16 cellular contexts compared by ENCODE assay signal in genomic region chr16:11080999-11081630, GRCh38.
DNase-seq lines count a peak whose midpoint lies in the region; ATAC-seq and TF ChIP-seq lines count a peak whose summit lies in the region.
"Had no signal": no experiment of that assay in that cellular context is flagged by ENCODE, and none has a peak within 500 bp of the region (broad histone marks: within the 10 kb centered on the region; RNA-seq: fewer than 3 reads in every experiment).

No MANE protein-coding gene starts in this region.

- DNase-seq in activated T-cell treated with anti-CD3 and anti-CD28 coated beads, Interleukin-2, amount 50 U/mL, for 72 hours, result no peak
- DNase-seq in activated T-cell treated with anti-CD3 and anti-CD28 coated beads, Interleukin-2, amount 50 U/mL, for 1 hour, result no peak
- no peak for DNase-seq in memory B cell (ENCODE audit: low spot score in 2 of 2)
- no peak for DNase-seq in NCI-H2196 treated with DMSO at 0.1 percent for 48 hours (lab: John Stamatoyannopoulos, UW; ENCODE audit: unreplicated experiment)
- DNase-seq in ascending aorta (ENCODE audit: low spot score in 2 of 2), result no peak
- DNase-seq in SW 1271 (lab: John Stamatoyannopoulos, UW), result no peak
- DNase-seq: adrenal gland, GDM1, KBM-7, left lung, NCI-H1048 had no signal

- no peaks in the 10 kb centered on the region for H3K27me3 Mint-ChIP-seq in activated T-cell treated with anti-CD3 and anti-CD28 coated beads, Interleukin-2, amount 50 U/mL, for 72 hours (ENCODE audit: low read depth)
- peaks cover 1% of the 10 kb centered on the region for H3K27me3 Mint-ChIP-seq in IgD-negative memory B cell
- H3K27me3 Mint-ChIP-seq in memory B cell, result no peaks in the 10 kb centered on the region
- no peaks in the 10 kb centered on the region for H3K27me3 Mint-ChIP-seq in stimulated activated memory B cell treated with anti-CD40 and anti-IgM and Interleukin-4, amounts not matched to agents 10 μg/mL and 1 μg/mL and 100 μg/mL, for 72 hours

- H3K9me3 ChIP-seq in ascending aorta, result no peaks in the 10 kb centered on the region
- H3K9me3 ChIP-seq: adrenal gland, left lung, Peyer's patch, prostate gland had no signal

- no peak overlapping the region for H3K4me3 ChIP-seq in ascending aorta
- H3K4me3 ChIP-seq: adrenal gland, left lung, Peyer's patch, prostate gland had no signal

- no peak for TF ChIP-seq CTCF in ascending aorta (IDR thresholded peaks at IDR 0.05)

- intact Hi-C loops in ascending aorta (cut with DNase I), result no loop called here

- peaks cover 3 to 6% of the 10 kb centered on the region in 2 donors for H3K36me3 Mint-ChIP-seq in activated T-cell treated with anti-CD3 and anti-CD28 coated beads, Interleukin-2, amount 50 U/mL, for 72 hours (ENCODE audit: insufficient read depth in 2 of 2)
- peaks cover 7% of the 10 kb centered on the region for H3K36me3 Mint-ChIP-seq in IgD-negative memory B cell
- H3K36me3 Mint-ChIP-seq in memory B cell, result peaks cover 17% of the 10 kb centered on the region
- peaks cover 62% of the 10 kb centered on the region for H3K36me3 Mint-ChIP-seq in stimulated activated memory B cell treated with anti-CD40 and anti-IgM and Interleukin-4, amounts not matched to agents 10 μg/mL and 1 μg/mL and 100 μg/mL, for 72 hours

- peaks cover 3 to 4% of the 10 kb centered on the region in 2 donors for H3K36me3 ChIP-seq in ascending aorta
- H3K36me3 ChIP-seq: adrenal gland, Peyer's patch, prostate gland had no signal

- H3K27me3 ChIP-seq in ascending aorta, result no peaks in the 10 kb centered on the region
- H3K27me3 ChIP-seq: adrenal gland, left lung, Peyer's patch had no signal

- no peaks in the 10 kb centered on the region for H3K9me3 Mint-ChIP-seq in activated T-cell treated with anti-CD3 and anti-CD28 coated beads, Interleukin-2, amount 50 U/mL, for 72 hours
- H3K9me3 Mint-ChIP-seq in IgD-negative memory B cell (no peaks in the 10 kb centered on the region), memory B cell (no peaks in the 10 kb centered on the region)
- H3K9me3 Mint-ChIP-seq in stimulated activated memory B cell treated with anti-CD40 and anti-IgM and Interleukin-4, amounts not matched to agents 10 μg/mL and 1 μg/mL and 100 μg/mL, for 72 hours, result no peaks in the 10 kb centered on the region

- ATAC-seq in activated T-cell treated with anti-CD3 and anti-CD28 coated beads, Interleukin-2, amount 50 U/mL, for 72 hours (replicated peaks in 1 of 2), result no peak
- no peak for ATAC-seq in memory B cell (ENCODE audit: low read depth)
- no peak for ATAC-seq in stimulated activated memory B cell treated with anti-CD40 and anti-IgM and Interleukin-4, amounts not matched to agents 10 μg/mL and 1 μg/mL and 100 μg/mL, for 72 hours
- ATAC-seq: left lung had no signal

- peaks cover 10 to 37% of the 10 kb centered on the region in 2 donors for H3K4me1 ChIP-seq in ascending aorta
- H3K4me1 ChIP-seq: prostate gland had no signal

- H3K4me1 Mint-ChIP-seq in activated T-cell treated with anti-CD3 and anti-CD28 coated beads, Interleukin-2, amount 50 U/mL, for 72 hours (ENCODE audit: low read depth), result peaks cover 89% of the 10 kb centered on the region
- H3K4me1 Mint-ChIP-seq in IgD-negative memory B cell, result peaks cover 41 to 49% (median 44%) of the 10 kb centered on the region in 3 donors
- H3K4me1 Mint-ChIP-seq in memory B cell, result peaks cover 38% of the 10 kb centered on the region
- H3K4me1 Mint-ChIP-seq in stimulated activated memory B cell treated with anti-CD40 and anti-IgM and Interleukin-4, amounts not matched to agents 10 μg/mL and 1 μg/mL and 100 μg/mL, for 72 hours, result peaks cover 89% of the 10 kb centered on the region

- H3K4me3 Mint-ChIP-seq in activated T-cell treated with anti-CD3 and anti-CD28 coated beads, Interleukin-2, amount 50 U/mL, for 72 hours, result peak overlapping the region; percentile 67 to 71
- H3K4me3 Mint-ChIP-seq in IgD-negative memory B cell (peak overlapping the region in 1 of 4 donors; percentile 4), memory B cell (no peak overlapping the region)
- H3K4me3 Mint-ChIP-seq in stimulated activated memory B cell treated with anti-CD40 and anti-IgM and Interleukin-4, amounts not matched to agents 10 μg/mL and 1 μg/mL and 100 μg/mL, for 72 hours, result no peak overlapping the region

- H3K27ac ChIP-seq in ascending aorta, result no peak overlapping the region
- H3K27ac ChIP-seq: left lung, SK-N-MC had no signal

- peak overlapping the region; percentile 95 for H3K27ac Mint-ChIP-seq in activated T-cell treated with anti-CD3 and anti-CD28 coated beads, Interleukin-2, amount 50 U/mL, for 72 hours
- H3K27ac Mint-ChIP-seq in IgD-negative memory B cell (peak overlapping the region; percentile 28 to 92 (median 76)), memory B cell (peak overlapping the region; percentile 12)
- H3K27ac Mint-ChIP-seq in stimulated activated memory B cell treated with anti-CD40 and anti-IgM and Interleukin-4, amounts not matched to agents 10 μg/mL and 1 μg/mL and 100 μg/mL, for 72 hours, result peak overlapping the region; percentile 94

Comparison
In these comparisons a context has a peak if more than half of its experiments do, and no peak if none do; other contexts are left out.
1. H3K27ac Mint-ChIP-seq: peak in every context shown above with its lines; median percentile 95 in activated T-cell treated with anti-CD3 and anti-CD28 coated beads, Interleukin-2, amount 50 U/mL, for 72 hours; 94 in stimulated activated memory B cell treated with anti-CD40 and anti-IgM and Interleukin-4, amounts not matched to agents 10 μg/mL and 1 μg/mL and 100 μg/mL, for 72 hours; 76 in IgD-negative memory B cell; 12 in memory B cell.
2. H3K4me3 Mint-ChIP-seq: peak in activated T-cell treated with anti-CD3 and anti-CD28 coated beads, Interleukin-2, amount 50 U/mL, for 72 hours (2 of 2); none in memory B cell (single experiment) and stimulated activated memory B cell treated with anti-CD40 and anti-IgM and Interleukin-4, amounts not matched to agents 10 μg/mL and 1 μg/mL and 100 μg/mL, for 72 hours (single experiment).